In genomic region chr14:87309557-87309956, GRCh38 we compare ENCODE assay signal across 27 cellular contexts.
"Had no signal": no experiment of that assay in that cellular context is flagged by ENCODE, and none has a peak within 500 bp of the region (broad histone marks: within the 10 kb centered on the region; RNA-seq: fewer than 3 reads in every experiment).

No MANE protein-coding gene starts in this region.

- H3K27me3 ChIP-seq: stomach, suprapubic skin, testis, thyroid gland, tibial artery, tibial nerve, transverse colon, upper lobe of left lung, upper lobe of right lung, uterus, vagina had no signal

- H3K9me3 Mint-ChIP-seq: stimulated activated naive CD8-positive, alpha-beta T cell treated with anti-CD3 and anti-CD28 coated beads, Interleukin-15, Interleukin-2, amounts not matched to agents 100 ng/mL and 50 ng/mL, for 24 hours had no signal

- ATAC-seq: stimulated activated effector memory CD8-positive, alpha-beta T cell treated with anti-CD3 and anti-CD28 coated beads, Interleukin-12 subunit alpha, Interleukin-12 subunit beta, amount 100 ng/mL, for 72 hours; stimulated activated memory B cell treated with anti-CD40 and anti-IgM and Interleukin-4, amounts not matched to agents 10 μg/mL and 1 μg/mL and 100 μg/mL, for 72 hours; stimulated activated naive B cell treated with anti-CD40 and anti-IgM and Interleukin-4, amounts not matched to agents 10 μg/mL and 1 μg/mL and 100 μg/mL, for 72 hours; stimulated activated naive CD8-positive, alpha-beta T cell treated with anti-CD3 and anti-CD28 coated beads, Interleukin-15, amount 100 ng/mL, for 72 hours; stimulated activated naive CD8-positive, alpha-beta T cell treated with anti-CD3 and anti-CD28 coated beads, Interleukin-15, Interleukin-2, amounts not matched to agents 100 U/mL and 50 U/mL, for 24 hours; upper lobe of right lung had no signal

- H3K9me3 ChIP-seq: stomach, suprapubic skin, testis, thoracic aorta, thyroid gland, tibial artery, tibial nerve, transverse colon, upper lobe of left lung, upper lobe of right lung, uterus, vagina had no signal

- H3K36me3 Mint-ChIP-seq: stimulated activated effector memory CD8-positive, alpha-beta T cell treated with anti-CD3 and anti-CD28 coated beads, Interleukin-12 subunit alpha, Interleukin-12 subunit beta, amount 100 ng/mL, for 72 hours; stimulated activated memory B cell treated with anti-CD40 and anti-IgM and Interleukin-4, amounts not matched to agents 10 μg/mL and 1 μg/mL and 100 μg/mL, for 72 hours; stimulated activated naive B cell treated with anti-CD40 and anti-IgM and Interleukin-4, amounts not matched to agents 10 μg/mL and 1 μg/mL and 100 μg/mL, for 72 hours; type B pancreatic cell had no signal

- H3K4me3 ChIP-seq: stomach, suprapubic skin, testis, thoracic aorta, thyroid gland, tibial artery, tibial nerve, transverse colon, upper lobe of left lung, upper lobe of right lung, uterus, vagina had no signal

- H3K4me1 ChIP-seq: stomach, suprapubic skin, testis, thyroid gland, tibial artery, tibial nerve, transverse colon, upper lobe of left lung, upper lobe of right lung, uterus, vagina had no signal

- H3K27ac ChIP-seq: stomach, suprapubic skin, testis, thoracic aorta, thyroid gland, tibial artery, tibial nerve, transverse colon, upper lobe of left lung, upper lobe of right lung, uterus, vagina had no signal

- H3K4me1 Mint-ChIP-seq: stimulated activated effector memory CD8-positive, alpha-beta T cell treated with anti-CD3 and anti-CD28 coated beads, Interleukin-12 subunit alpha, Interleukin-12 subunit beta, amount 100 ng/mL, for 72 hours; stimulated activated memory B cell treated with anti-CD40 and anti-IgM and Interleukin-4, amounts not matched to agents 10 μg/mL and 1 μg/mL and 100 μg/mL, for 72 hours; stimulated activated naive B cell treated with anti-CD40 and anti-IgM and Interleukin-4, amounts not matched to agents 10 μg/mL and 1 μg/mL and 100 μg/mL, for 72 hours; stimulated activated naive CD8-positive, alpha-beta T cell treated with anti-CD3 and anti-CD28 coated beads, Interleukin-15, amount 100 ng/mL, for 72 hours had no signal

- H3K36me3 ChIP-seq: stomach, suprapubic skin, thoracic aorta, thyroid gland, tibial artery, tibial nerve, transverse colon, upper lobe of left lung, upper lobe of right lung, uterus, vagina had no signal

- H3K4me3 Mint-ChIP-seq: stimulated activated effector memory CD8-positive, alpha-beta T cell treated with anti-CD3 and anti-CD28 coated beads, Interleukin-12 subunit alpha, Interleukin-12 subunit beta, amount 100 ng/mL, for 72 hours; stimulated activated memory B cell treated with anti-CD40 and anti-IgM and Interleukin-4, amounts not matched to agents 10 μg/mL and 1 μg/mL and 100 μg/mL, for 72 hours; stimulated activated naive B cell treated with anti-CD40 and anti-IgM and Interleukin-4, amounts not matched to agents 10 μg/mL and 1 μg/mL and 100 μg/mL, for 72 hours; stimulated activated naive CD8-positive, alpha-beta T cell treated with anti-CD3 and anti-CD28 coated beads, Interleukin-15, amount 100 ng/mL, for 72 hours; stimulated activated naive CD8-positive, alpha-beta T cell treated with anti-CD3 and anti-CD28 coated beads, Interleukin-15, Interleukin-2, amounts not matched to agents 100 ng/mL and 50 ng/mL, for 24 hours; type B pancreatic cell had no signal

- H3K27me3 Mint-ChIP-seq: stimulated activated memory B cell treated with anti-CD40 and anti-IgM and Interleukin-4, amounts not matched to agents 10 μg/mL and 1 μg/mL and 100 μg/mL, for 72 hours; stimulated activated naive B cell treated with anti-CD40 and anti-IgM and Interleukin-4, amounts not matched to agents 10 μg/mL and 1 μg/mL and 100 μg/mL, for 72 hours; stimulated activated naive CD8-positive, alpha-beta T cell treated with anti-CD3 and anti-CD28 coated beads, Interleukin-15, amount 100 ng/mL, for 72 hours; stimulated activated naive CD8-positive, alpha-beta T cell treated with anti-CD3 and anti-CD28 coated beads, Interleukin-15, Interleukin-2, amounts not matched to agents 100 ng/mL and 50 ng/mL, for 24 hours had no signal

- H3K27ac Mint-ChIP-seq: stimulated activated effector memory CD8-positive, alpha-beta T cell treated with anti-CD3 and anti-CD28 coated beads, Interleukin-12 subunit alpha, Interleukin-12 subunit beta, amount 100 ng/mL, for 72 hours; stimulated activated memory B cell treated with anti-CD40 and anti-IgM and Interleukin-4, amounts not matched to agents 10 μg/mL and 1 μg/mL and 100 μg/mL, for 72 hours; stimulated activated naive B cell treated with anti-CD40 and anti-IgM and Interleukin-4, amounts not matched to agents 10 μg/mL and 1 μg/mL and 100 μg/mL, for 72 hours; stimulated activated naive CD8-positive, alpha-beta T cell treated with anti-CD3 and anti-CD28 coated beads, Interleukin-15, amount 100 ng/mL, for 72 hours; stimulated activated naive CD8-positive, alpha-beta T cell treated with anti-CD3 and anti-CD28 coated beads, Interleukin-15, Interleukin-2, amounts not matched to agents 100 ng/mL and 50 ng/mL, for 24 hours; type B pancreatic cell had no signal

- DNase-seq: stimulated activated CD4-positive, alpha-beta T cell treated with anti-CD3 and anti-CD28 coated beads, Interleukin-2, amount 100 ng/mL, for 48 hours; stimulated activated CD4-positive, alpha-beta T cell treated with anti-CD3 and anti-CD28 coated beads, Interleukin-4, amount 100 ng/mL, for 1 hour; stimulated activated CD4-positive, alpha-beta T cell treated with anti-CD3 and anti-CD28 coated beads, Interleukin-4, amount 100 ng/mL, for 24 hours; stimulated activated CD4-positive, alpha-beta T cell treated with anti-CD3 and anti-CD28 coated beads, Interleukin-4, amount 100 ng/mL, for 4 hours; stimulated activated CD8-positive, alpha-beta memory T cell treated with anti-CD3 and anti-CD28 coated beads, Interleukin-4, amount 100 ng/mL, for 48 hours; stimulated activated naive B cell treated with anti-CD40 and anti-IgM and Interleukin-4, amounts not matched to agents 10 μg/mL and 1 μg/mL and 100 μg/mL, for 72 hours; stimulated activated naive CD4-positive, alpha-beta T cell; stimulated activated naive CD4-positive, alpha-beta T cell treated with Interleukin-2 at 50 U/mL for 16 hours; stimulated activated naive CD8-positive, alpha-beta T cell treated with anti-CD3 and anti-CD28 coated beads, Interleukin-15, amount 100 ng/mL, for 72 hours; stimulated activated naive CD8-positive, alpha-beta T cell treated with anti-CD3 and anti-CD28 coated beads, Interleukin-15, Interleukin-2, amounts not matched to agents 100 U/mL and 50 U/mL, for 24 hours; stomach; substantia nigra; testis; thyroid gland; tibial artery; transverse colon; upper lobe of left lung; upper lobe of right lung; uterus had no signal
